9 cellular contexts compared by ENCODE assay signal in the genomic region with DNA sequence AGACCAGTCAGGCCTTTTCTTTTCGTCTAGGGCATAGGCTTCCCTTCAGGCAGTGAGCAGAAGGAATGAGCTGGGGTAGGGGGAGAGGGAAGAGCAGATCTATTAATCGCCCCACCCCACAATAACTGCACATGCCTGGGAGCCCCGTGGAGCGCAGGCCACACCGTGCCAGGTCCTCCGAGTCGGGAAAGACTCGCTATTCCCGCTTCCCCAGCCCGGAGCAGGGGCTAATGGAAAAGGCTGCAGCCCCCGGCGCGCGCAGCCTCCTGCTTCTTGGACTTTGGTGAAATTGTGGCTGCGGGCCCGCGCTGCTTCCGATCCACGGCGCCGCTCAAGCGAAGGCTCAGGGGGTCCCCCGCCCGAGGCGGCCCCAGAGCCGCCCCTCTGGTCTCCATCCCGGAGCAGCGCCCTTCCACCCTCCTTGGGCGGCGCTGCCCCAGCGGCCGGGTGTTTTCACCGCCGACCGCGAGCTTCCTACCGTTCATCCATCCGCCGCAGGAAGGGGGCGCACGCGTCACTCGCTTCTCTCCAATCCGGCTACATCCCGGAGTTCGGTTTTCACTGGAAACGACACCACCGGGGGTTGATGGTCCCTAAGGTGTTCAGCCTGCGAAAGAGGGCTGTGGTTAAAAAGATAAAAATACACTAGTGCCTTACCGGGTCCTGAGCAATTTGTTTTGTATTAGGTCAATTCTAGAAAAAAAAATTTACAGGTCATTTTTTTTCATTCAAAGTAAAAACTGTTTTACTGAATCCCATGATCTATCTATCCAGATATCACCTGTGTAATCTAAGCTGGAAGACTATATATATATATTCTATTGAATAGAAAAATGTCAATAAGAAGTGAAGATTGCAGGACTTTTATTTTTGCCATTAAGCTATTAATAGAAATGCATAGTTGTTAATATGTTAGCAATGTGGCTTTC. TPM values are rescaled to one million over a fixed set of nuclear protein-coding genes. Genes with fewer than 3 reads are reported as not detected.
A peak's percentile ranks its signal among the peaks of the same experiment; 100 is the strongest.
DNase-seq lines count a peak whose midpoint lies in the region; ATAC-seq, FAIRE-seq and TF ChIP-seq lines count a peak whose summit lies in the region.
"Had no signal": no experiment of that assay in that cellular context is flagged by ENCODE, and none has a peak within 500 bp of the region (broad histone marks: within the 10 kb centered on the region; RNA-seq: fewer than 3 reads in every experiment).

No MANE protein-coding gene starts in this region.

- CTCF ChIA-PET in A673 (lab: Charles Lee) = interaction anchor here (0.6 to 2.1 kb wide), 8 partner anchors 22 to 604 kb away, joined by 3 to 11 read pairs (median 3); no protein-coding TSS in a partner anchor

- no peaks in the 10 kb centered on the region for H4K20me1 ChIP-seq in KMS-11 (ENCODE audit: insufficient read depth)

- H3K27ac Mint-ChIP-seq in progenitor cell of endocrine pancreas = peak overlapping the region; percentile 21

- intact Hi-C loops in A673 (cut with micrococcal nuclease; ENCODE audit: unreplicated experiment) = loop anchor here (1.0 to 10.0 kb wide), 3 partner anchors 113 to 634 kb away; a partner anchor contains a TSS

- H3K4me3 Mint-ChIP-seq in progenitor cell of endocrine pancreas (ENCODE audit: low read depth) = peak overlapping the region; percentile 33

- DNase-seq in A673 (ENCODE audit: low spot score) (peak; percentile 80), GM12891 (ENCODE audit: insufficient read length, low spot score) (peak; percentile 35), RWPE2 (ENCODE audit: low spot score) (no peak), anterior cingulate cortex (lab: John Stamatoyannopoulos, UW) (peak in 54 of 58 donors; percentile 37 to 90 (median 66)), right atrium auricular region (ENCODE audit: low spot score) (peak; percentile 82), progenitor cell of endocrine pancreas (ENCODE audit: low spot score, unreplicated experiment) (peak; percentile 75)
- DNase-seq: naive B cell had no signal

- H3K27ac ChIP-seq in A673 (ENCODE audit: low read depth, low read length, poor library complexity, severe bottlenecking) = no peak overlapping the region
- no peak overlapping the region for H3K27ac ChIP-seq in KMS-11
- H3K27ac ChIP-seq in RWPE2 (ENCODE audit: poor library complexity, severe bottlenecking) = no peak overlapping the region
- no peak overlapping the region for H3K27ac ChIP-seq in right atrium auricular region

- no TSS peak for BruUV-seq in A673 (replicated peaks; lab: Mats Ljungman, UMichigan)

- H3K4me2 ChIP-seq in KMS-11 = peak overlapping the region; percentile 47

- no peaks in the 10 kb centered on the region for H3K9me3 Mint-ChIP-seq in progenitor cell of endocrine pancreas (ENCODE audit: low read depth)

- H3K36me3 Mint-ChIP-seq in progenitor cell of endocrine pancreas (ENCODE audit: insufficient read depth) = no peaks in the 10 kb centered on the region
- H3K36me3 Mint-ChIP-seq: naive B cell had no signal

- no peaks in the 10 kb centered on the region for H3K79me2 ChIP-seq in KMS-11 (ENCODE audit: insufficient read depth, low read depth)

- TF ChIP-seq CTCF in A673 (conservative IDR thresholded peaks at IDR 0.05; ENCODE audit: low read depth, low read length) = peak; percentile 93
- peak; percentile 84 for TF ChIP-seq CTCF in KMS-11 (conservative IDR thresholded peaks at IDR 0.05; ENCODE audit: low read depth, low read length)
- TF ChIP-seq CTCF in RWPE2 (IDR thresholded peaks at IDR 0.05; ENCODE audit: poor library complexity, severe bottlenecking) = peak; percentile 100
- peak; percentile 72 to 93 for TF ChIP-seq CTCF in right atrium auricular region (IDR thresholded peaks at IDR 0.05)
- TF ChIP-seq CTCF in progenitor cell of endocrine pancreas (IDR thresholded peaks at IDR 0.05; ENCODE audit: unreplicated experiment) = peak; percentile 86

- POLR2A ChIA-PET in A673 (lab: Charles Lee; ENCODE audit: low non-redundant PET) = interaction anchor here (0.6 kb wide), 1 partner anchor 501 kb away, joined by 5 read pairs; no protein-coding TSS in a partner anchor

- peaks cover 67% of the 10 kb centered on the region for H3K27me3 Mint-ChIP-seq in progenitor cell of endocrine pancreas

- H3K36me3 ChIP-seq in A673 (ENCODE audit: insufficient read depth, low read length, poor library complexity, severe bottlenecking) (no peaks in the 10 kb centered on the region), KMS-11 (ENCODE audit: insufficient read depth) (no peaks in the 10 kb centered on the region), RWPE2 (ENCODE audit: low read depth) (no peaks in the 10 kb centered on the region), right atrium auricular region (no peaks in the 10 kb centered on the region)

- no peaks in the 10 kb centered on the region for H3K9me3 ChIP-seq in A673 (ENCODE audit: low read depth, low read length, poor library complexity, severe bottlenecking)
- H3K9me3 ChIP-seq in RWPE2 (ENCODE audit: severe bottlenecking) = no peaks in the 10 kb centered on the region
- H3K9me3 ChIP-seq in right atrium auricular region = no peaks in the 10 kb centered on the region

- H3K4me1 ChIP-seq in A673 (ENCODE audit: insufficient read depth, low read length, poor library complexity, severe bottlenecking) = peaks cover under 1% of the 10 kb centered on the region
- peaks cover 6% of the 10 kb centered on the region for H3K4me1 ChIP-seq in KMS-11 (ENCODE audit: low read depth, poor library complexity, severe bottlenecking)
- no peaks in the 10 kb centered on the region for H3K4me1 ChIP-seq in RWPE2 (ENCODE audit: insufficient read depth, poor library complexity, severe bottlenecking)
- peaks cover 0 to 9% of the 10 kb centered on the region in 2 donors for H3K4me1 ChIP-seq in right atrium auricular region

- H2AFZ ChIP-seq in KMS-11 (ENCODE audit: low read depth) = peak overlapping the region; percentile 58

- ATAC-seq in RWPE2 (ENCODE audit: low read depth) = peak; percentile 51
- ATAC-seq in HG02973 (IDR thresholded peaks at IDR 0.05; ENCODE audit: unreplicated experiment) = no peak

- no peaks in the 10 kb centered on the region for H3K4me1 Mint-ChIP-seq in progenitor cell of endocrine pancreas (ENCODE audit: low read depth)

- FAIRE-seq in GM12891 (lab: Jason Lieb, UNC) = peak; percentile 60

- H3K4me3 ChIP-seq in A673 (ENCODE audit: low read depth, low read length, poor library complexity, severe bottlenecking) (peak overlapping the region; percentile 38), KMS-11 (IDR thresholded peaks at IDR 0.05; ENCODE audit: insufficient read depth, low read depth, low read length) (no peak overlapping the region), RWPE2 (ENCODE audit: severe bottlenecking) (peak overlapping the region; percentile 16), right atrium auricular region (peak overlapping the region; percentile 23 to 44)

- no peak for TF ChIP-seq POLR2A in GM12891 (IDR thresholded peaks at IDR 0.05; ENCODE audit: low read depth, low read length)

- H3K27me3 ChIP-seq in A673 (replicated peaks; ENCODE audit: insufficient read depth, low read depth, low read length, poor library complexity) (peaks cover 7% of the 10 kb centered on the region), KMS-11 (ENCODE audit: insufficient read depth, low read depth) (no peaks in the 10 kb centered on the region; the same call in 1 of the 2 replicates), RWPE2 (ENCODE audit: insufficient read depth, poor library complexity, severe bottlenecking) (no peaks in the 10 kb centered on the region), right atrium auricular region (no peaks in the 10 kb centered on the region)

- peak overlapping the region; percentile 22; the same call in 1 of the 2 replicates for H3K9ac ChIP-seq in KMS-11

TF ChIP-seq in GM12891, 5 proteins besides CTCF, POLR2A, EP300 and RAD21:
- TF ChIP-seq PAX5 (IDR thresholded peaks at IDR 0.05; ENCODE audit: insufficient read depth, low read length, severe bottlenecking) (no peak), POLR2AphosphoS5 (IDR thresholded peaks at IDR 0.05; ENCODE audit: low read depth, low read length) (no peak), SPI1 (IDR thresholded peaks at IDR 0.05; ENCODE audit: low read depth, low read length) (no peak), TAF1 (IDR thresholded peaks at IDR 0.05; ENCODE audit: low read depth, low read length) (no peak), POU2F2 (IDR thresholded peaks at IDR 0.05; ENCODE audit: low read depth, low read length) (no peak)

RNA-seq across cellular contexts. Expression of a gene that starts 4.4 kb away (rescaled TPM):
- total RNA-seq in A673 (2021) (2.6 and 2.7 TPM in 2 replicates), right atrium auricular region (100 to 1,000 TPM; 211 to 258 TPM), progenitor cell of endocrine pancreas (1.1 TPM in 2 replicates)
- polyA plus RNA-seq in GM12891 (2012; ENCODE audit: low read depth, missing spikeins) = 0.44 TPM

Comparison
In these comparisons a context has a peak if more than half of its experiments do, and no peak if none do; other contexts are left out.
1. RNA of a gene that starts 4.4 kb away (total RNA-seq): 211 to 258 TPM in right atrium auricular region; 2.6 to 2.7 TPM in A673 and 1.1 TPM in progenitor cell of endocrine pancreas; every median in the first group is over 10 times any median in the second.
2. Peak in every context shown above with its lines, with median percentiles within 50 percentile points of each other: CTCF ChIP-seq.